ENCODE assay signal across 8 cellular contexts in genomic region chr20:36493013-36493800, GRCh38. TPM values are rescaled to one million over a fixed set of nuclear protein-coding genes. Genes with fewer than 3 reads are reported as not detected.
DNase-seq lines count a peak whose midpoint lies in the region; ATAC-seq and TF ChIP-seq lines count a peak whose summit lies in the region.

No MANE protein-coding gene starts in this region.

- ATAC-seq in WTC11: peak; percentile 72
- no peak for ATAC-seq in GM21360 (IDR thresholded peaks at IDR 0.05; ENCODE audit: unreplicated experiment)
- ATAC-seq in GM21381 (IDR thresholded peaks at IDR 0.05; ENCODE audit: unreplicated experiment): no peak
- ATAC-seq in GM19452 (IDR thresholded peaks at IDR 0.05; ENCODE audit: unreplicated experiment): no peak

- 64 to 80% methylated on average over 6 to 9 of the region's 11 CpGs for WGBS in testis, 2 donors

- H3K9me3 ChIP-seq in testis: no peaks in the 10 kb centered on the region

- peak overlapping the region; percentile 19 for H3K27ac Mint-ChIP-seq in activated naive CD4-positive, alpha-beta T cell treated with anti-CD3 and anti-CD28 coated beads, Interleukin-2, amount 10 ng/mL, durations not matched to agents 7 days and 5 days
- peak overlapping the region; percentile 75; the same call in 1 of the 2 replicates for H3K27ac Mint-ChIP-seq in WTC11

- peaks cover 4% of the 10 kb centered on the region for H3K27me3 Mint-ChIP-seq in activated naive CD4-positive, alpha-beta T cell treated with anti-CD3 and anti-CD28 coated beads, Interleukin-2, amount 10 ng/mL, durations not matched to agents 7 days and 5 days
- H3K27me3 Mint-ChIP-seq in WTC11 (ENCODE audit: low read depth): no peaks in the 10 kb centered on the region; the same call in 1 of the 2 replicates

- H3K4me3 Mint-ChIP-seq in activated naive CD4-positive, alpha-beta T cell treated with anti-CD3 and anti-CD28 coated beads, Interleukin-2, amount 10 ng/mL, durations not matched to agents 7 days and 5 days: no peak overlapping the region
- H3K4me3 Mint-ChIP-seq in WTC11: no peak overlapping the region

- H3K4me3 ChIP-seq in testis: no peak overlapping the region

- TF ChIP-seq POLR2A in testis (IDR thresholded peaks at IDR 0.05): no peak

- TF ChIP-seq CTCF in WTC11 (IDR thresholded peaks at IDR 0.05) (no peak; the same call in 1 of the 2 replicates), testis (IDR thresholded peaks at IDR 0.05) (no peak)

- peak; percentile 33 for DNase-seq in activated naive CD4-positive, alpha-beta T cell treated with anti-CD3 and anti-CD28 coated beads, Interleukin-2, amount 10 ng/mL, durations not matched to agents 7 days and 5 days
- no peak for DNase-seq in activated naive CD4-positive, alpha-beta T cell treated with Interleukin-2 at 50 U/mL for 16 hours
- peak; percentile 56 for DNase-seq in WTC11 (ENCODE audit: low spot score)
- peak; percentile 36 for DNase-seq in iPS DF 4.7 (ENCODE audit: extremely low read depth, low spot score)
- DNase-seq in testis: no peak

- H3K4me1 Mint-ChIP-seq in activated naive CD4-positive, alpha-beta T cell treated with anti-CD3 and anti-CD28 coated beads, Interleukin-2, amount 10 ng/mL, durations not matched to agents 7 days and 5 days: peaks cover 28% of the 10 kb centered on the region
- peaks cover 9% of the 10 kb centered on the region for H3K4me1 Mint-ChIP-seq in WTC11

- H3K27ac ChIP-seq in testis: peak overlapping the region; percentile 52 to 80

- intact Hi-C loops in testis (cut with DNase I; ENCODE audit: low total_unique reads): no loop called here

- peaks cover 55% of the 10 kb centered on the region for H3K4me1 ChIP-seq in testis

- H3K36me3 Mint-ChIP-seq in activated naive CD4-positive, alpha-beta T cell treated with anti-CD3 and anti-CD28 coated beads, Interleukin-2, amount 10 ng/mL, durations not matched to agents 7 days and 5 days: peaks cover 4% of the 10 kb centered on the region
- peaks cover 4% of the 10 kb centered on the region; the same call in 1 of the 2 replicates for H3K36me3 Mint-ChIP-seq in WTC11

- no peaks in the 10 kb centered on the region for H3K9me3 Mint-ChIP-seq in activated naive CD4-positive, alpha-beta T cell treated with anti-CD3 and anti-CD28 coated beads, Interleukin-2, amount 10 ng/mL, durations not matched to agents 7 days and 5 days
- H3K9me3 Mint-ChIP-seq in WTC11: no peaks in the 10 kb centered on the region

- no peaks in the 10 kb centered on the region for H3K27me3 ChIP-seq in testis

- POLR2A ChIA-PET in WTC11 (lab: Charles Lee): no interaction called here

- CTCF ChIA-PET in activated naive CD4-positive, alpha-beta T cell treated with anti-CD3 and anti-CD28 coated beads, Interleukin-2, amount 10 ng/mL, durations not matched to agents 7 days and 5 days (lab: Charles Lee): interaction anchor here (1.1 to 1.5 kb wide), 5 partner anchors 13 to 30 kb away, joined by 3 to 6 read pairs (median 3); no protein-coding TSS in a partner anchor
- CTCF ChIA-PET in WTC11 (lab: Charles Lee): interaction anchor here (0.7 to 3.0 kb wide), 18 partner anchors 9 to 290 kb away, joined by 3 to 12 read pairs (median 5); no protein-coding TSS in a partner anchor

- H3K36me3 ChIP-seq in testis (ENCODE audit: low read depth, missing control alignments): no peaks in the 10 kb centered on the region

TF ChIP-seq in WTC11, 78 proteins besides CTCF, POLR2A, EP300 and RAD21:
- TF ChIP-seq PRDM15 (CRISPR knock-in tag; IDR thresholded peaks at IDR 0.05): no peak
- no peak for TF ChIP-seq MLX (CRISPR knock-in tag; IDR thresholded peaks at IDR 0.05)
- TF ChIP-seq ZSCAN18 (CRISPR knock-in tag; IDR thresholded peaks at IDR 0.05): no peak
- TF ChIP-seq EMX1 (CRISPR knock-in tag; IDR thresholded peaks at IDR 0.05): no peak
- TF ChIP-seq HMGA2 (CRISPR knock-in tag; IDR thresholded peaks at IDR 0.05): no peak
- no peak for TF ChIP-seq ZNF512 (CRISPR knock-in tag; IDR thresholded peaks at IDR 0.05; ENCODE audit: borderline replicate concordance)
- TF ChIP-seq MYBL2 (CRISPR knock-in tag; IDR thresholded peaks at IDR 0.05): no peak
- no peak for TF ChIP-seq NR1H2 (CRISPR knock-in tag; IDR thresholded peaks at IDR 0.05)
- TF ChIP-seq SOX15 (CRISPR knock-in tag; IDR thresholded peaks at IDR 0.05): no peak
- TF ChIP-seq JUN (CRISPR knock-in tag; IDR thresholded peaks at IDR 0.05): no peak
- no peak for TF ChIP-seq FOXK1 (CRISPR knock-in tag; IDR thresholded peaks at IDR 0.05)
- TF ChIP-seq IRF1 (CRISPR knock-in tag; IDR thresholded peaks at IDR 0.05): no peak
- no peak for TF ChIP-seq NFYB (CRISPR knock-in tag; conservative IDR thresholded peaks at IDR 0.05; ENCODE audit: low read depth)
- TF ChIP-seq GRHL2 (CRISPR knock-in tag; IDR thresholded peaks at IDR 0.05; ENCODE audit: insufficient replicate concordance, severe bottlenecking): no peak
- TF ChIP-seq RORB (CRISPR knock-in tag; IDR thresholded peaks at IDR 0.05): no peak
- TF ChIP-seq NFATC4 (CRISPR knock-in tag; IDR thresholded peaks at IDR 0.05): no peak

RNA-seq across cellular contexts. Expression of gene MYL9, which starts 48.1 kb away (rescaled TPM):
- total RNA-seq in WTC11 (2021) (52.5 to 57.7 TPM (median 54.7 TPM) in 3 replicates), testis (100 to 1,000 TPM; 177 to 265 TPM)
- 594 TPM for polyA plus RNA-seq in testis (ENCODE audit: insufficient read depth, low read depth, low replicate concordance)

Comparison
In these comparisons a context has a peak if more than half of its experiments do, and no peak if none do; other contexts are left out.
1. DNase-seq: peak in activated naive CD4-positive, alpha-beta T cell treated with anti-CD3 and anti-CD28 coated beads, Interleukin-2, amount 10 ng/mL, durations not matched to agents 7 days and 5 days (single experiment), WTC11 (single experiment) and iPS DF 4.7 (single experiment); none in activated naive CD4-positive, alpha-beta T cell treated with Interleukin-2 at 50 U/mL for 16 hours (single experiment) and testis (single experiment).